20 cellular contexts compared by ENCODE assay signal in genomic region chr15:54810496-54810895, GRCh38.
"Had no signal": no experiment of that assay in that cellular context is flagged by ENCODE, and none has a peak within 500 bp of the region (broad histone marks: within the 10 kb centered on the region; RNA-seq: fewer than 3 reads in every experiment).

No MANE protein-coding gene starts in this region.

- H3K36me3 ChIP-seq: left ventricle myocardium inferior, ovary, right atrium auricular region, right lobe of liver, tibial nerve, uterus had no signal

- H3K9me3 ChIP-seq: ovary, right lobe of liver, uterus had no signal

- H3K4me2 ChIP-seq: smooth muscle cell had no signal

- ATAC-seq: mucosa of descending colon; naive thymus-derived CD4-positive, alpha-beta T cell; natural killer cell treated with Interleukin-12 subunit alpha and Interleukin-12 subunit beta and Interleukin-15 and Interleukin-18, amount 100 ng/mL, for 72 hours; right lobe of liver; stimulated activated memory B cell treated with anti-CD40 and anti-IgM and Interleukin-4, amounts not matched to agents 10 μg/mL and 1 μg/mL and 100 μg/mL, for 72 hours; stimulated activated naive CD8-positive, alpha-beta T cell treated with anti-CD3 and anti-CD28 coated beads, Interleukin-15, amount 100 ng/mL, for 72 hours had no signal

- H3K27me3 ChIP-seq: ovary, right atrium auricular region, right lobe of liver, tibial nerve, uterus had no signal

- DNase-seq: islet precursor cell; left ventricle myocardium inferior; mesendoderm; mucosa of descending colon; naive thymus-derived CD4-positive, alpha-beta T cell; ovary; right lobe of liver; stimulated activated CD4-positive, alpha-beta T cell treated with anti-CD3 and anti-CD28 coated beads, Interleukin-1b, Interleukin-23, amount 100 ng/mL, for 48 hours; stimulated activated CD4-positive, alpha-beta T cell treated with anti-CD3 and anti-CD28 coated beads, Interleukin-2, amount 100 ng/mL, for 48 hours; stimulated activated CD4-positive, alpha-beta T cell treated with anti-CD3 and anti-CD28 coated beads, Interleukin-4, amount 100 ng/mL, for 4 hours; stimulated activated CD8-positive, alpha-beta memory T cell treated with anti-CD3 and anti-CD28 coated beads, Interleukin-4, amount 100 ng/mL, for 48 hours; stimulated activated naive CD4-positive, alpha-beta T cell treated with Interleukin-2 at 50 U/mL for 16 hours; stimulated activated naive CD8-positive, alpha-beta T cell treated with anti-CD3 and anti-CD28 coated beads, Interleukin-15, amount 100 ng/mL, for 72 hours; uterus had no signal

- H3K4me1 ChIP-seq: left ventricle myocardium inferior, right atrium auricular region, right lobe of liver, tibial nerve, uterus had no signal

- H3K4me3 ChIP-seq: left ventricle myocardium inferior, lung, mucosa of descending colon, ovary, right atrium auricular region, right lobe of liver, smooth muscle cell, tibial nerve, uterus had no signal
